In genomic region chr6:41080623-41081022, GRCh38 we compare ENCODE assay signal across 20 cellular contexts. TPM values are rescaled to one million over a fixed set of nuclear protein-coding genes. Genes with fewer than 3 reads are reported as not detected.
A peak's percentile ranks its signal among the peaks of the same experiment; 100 is the strongest.
DNase-seq lines count a peak whose midpoint lies in the region; ATAC-seq and TF ChIP-seq lines count a peak whose summit lies in the region.
"Had no signal": no experiment of that assay in that cellular context is flagged by ENCODE, and none has a peak within 500 bp of the region (broad histone marks: within the 10 kb centered on the region; RNA-seq: fewer than 3 reads in every experiment).

No MANE protein-coding gene starts in this region.

- intact Hi-C loops in CD14-positive monocyte (cut with micrococcal nuclease) = no loop called here
- intact Hi-C loops in mucosa of descending colon (cut with DNase I, micrococcal nuclease) = no loop called here
- intact Hi-C loops in lower leg skin (cut with DNase I; ENCODE audit: low total_unique reads) = no loop called here
- intact Hi-C loops in right cardiac atrium (cut with DNase I) = no loop called here

- peak overlapping the region in 5 of 7 donors; percentile 8 to 79 (median 64) for H3K27ac Mint-ChIP-seq in CD14-positive monocyte
- peak overlapping the region; percentile 89 for H3K27ac Mint-ChIP-seq in activated T-helper 17 cell treated with anti-CD3 and anti-CD28 coated beads, Interleukin-2, amount 50 U/mL, for 72 hours

- no peaks in the 10 kb centered on the region for H3K27me3 ChIP-seq in right cardiac atrium (ENCODE audit: control insufficient read depth, insufficient read depth)
- H3K27me3 ChIP-seq: uterus had no signal

- no peaks in the 10 kb centered on the region for H3K9me3 Mint-ChIP-seq in CD14-positive monocyte
- no peaks in the 10 kb centered on the region for H3K9me3 Mint-ChIP-seq in activated T-helper 17 cell treated with anti-CD3 and anti-CD28 coated beads, Interleukin-2, amount 50 U/mL, for 72 hours
- H3K9me3 Mint-ChIP-seq: neural crest cell had no signal

- no peak for DNase-seq in CD14-positive monocyte (ENCODE audit: low spot score)
- peak; percentile 31 for DNase-seq in GF-D8 (lab: John Stamatoyannopoulos, UW)
- no peak for DNase-seq in mucosa of descending colon
- DNase-seq in lower leg skin (ENCODE audit: low spot score in 2 of 2) = no peak
- no peak for DNase-seq in right cardiac atrium
- DNase-seq: activated CD4-positive, alpha-beta T cell treated with anti-CD3 and anti-CD28 coated beads, Interleukin-2, amount 50 U/mL, for 1 hour; lower lobe of right lung; MV-4-11; retina; stimulated activated CD4-positive, alpha-beta T cell treated with anti-CD3 and anti-CD28 coated beads, Interleukin-2, amount 100 ng/mL, for 48 hours; uterus had no signal

- TF ChIP-seq POLR2A in lower leg skin (IDR thresholded peaks at IDR 0.05) = no peak

- H3K36me3 Mint-ChIP-seq in CD14-positive monocyte = peaks cover 62 to 64% of the 10 kb centered on the region in 2 donors
- H3K36me3 Mint-ChIP-seq in activated T-helper 17 cell treated with anti-CD3 and anti-CD28 coated beads, Interleukin-2, amount 50 U/mL, for 72 hours (ENCODE audit: low read depth) = peaks cover 84% of the 10 kb centered on the region

- 82 to 88% methylated on average over 2 of the region's 2 CpGs for WGBS in lower leg skin, 2 donors
- WGBS in right cardiac atrium = 80% methylated on average over 2 of the region's 2 CpGs

- H3K27ac ChIP-seq in right cardiac atrium (ENCODE audit: low read length) = no peak overlapping the region
- H3K27ac ChIP-seq: lower lobe of right lung, uterus had no signal

- no peak for TF ChIP-seq CTCF in CD14-positive monocyte (IDR thresholded peaks at IDR 0.05)
- no peak for TF ChIP-seq CTCF in mucosa of descending colon (IDR thresholded peaks at IDR 0.05)
- no peak for TF ChIP-seq CTCF in lower leg skin (IDR thresholded peaks at IDR 0.05)

- H3K4me3 Mint-ChIP-seq in CD14-positive monocyte = no peak overlapping the region
- H3K4me3 Mint-ChIP-seq in activated T-helper 17 cell treated with anti-CD3 and anti-CD28 coated beads, Interleukin-2, amount 50 U/mL, for 72 hours = peak overlapping the region; percentile 72
- H3K4me3 Mint-ChIP-seq: neural crest cell had no signal

- no peaks in the 10 kb centered on the region for H3K27me3 Mint-ChIP-seq in CD14-positive monocyte (ENCODE audit: low read depth in 3 of 3)
- no peaks in the 10 kb centered on the region for H3K27me3 Mint-ChIP-seq in activated T-helper 17 cell treated with anti-CD3 and anti-CD28 coated beads, Interleukin-2, amount 50 U/mL, for 72 hours

- peak; percentile 59 for ATAC-seq in activated T-helper 17 cell treated with anti-CD3 and anti-CD28 coated beads, Interleukin-2, amount 50 U/mL, for 72 hours (replicated peaks)
- ATAC-seq in mucosa of descending colon (peak; percentile 36), GM21423 (IDR thresholded peaks at IDR 0.05; ENCODE audit: unreplicated experiment) (no peak), right cardiac atrium (no peak)
- ATAC-seq: lower lobe of right lung had no signal

- H3K4me3 ChIP-seq in mucosa of descending colon (no peak overlapping the region), lower leg skin (ENCODE audit: low read depth, poor library complexity, severe bottlenecking) (no peak overlapping the region), right cardiac atrium (ENCODE audit: low read length) (no peak overlapping the region)
- H3K4me3 ChIP-seq: lower lobe of right lung, uterus had no signal

- H3K4me1 Mint-ChIP-seq in CD14-positive monocyte = peaks cover 15% of the 10 kb centered on the region
- peaks cover 26% of the 10 kb centered on the region for H3K4me1 Mint-ChIP-seq in activated T-helper 17 cell treated with anti-CD3 and anti-CD28 coated beads, Interleukin-2, amount 50 U/mL, for 72 hours

- H3K36me3 ChIP-seq in mucosa of descending colon (ENCODE audit: low read depth) = peaks cover 11% of the 10 kb centered on the region
- H3K36me3 ChIP-seq: uterus had no signal

- H3K9me3 ChIP-seq in mucosa of descending colon = no peaks in the 10 kb centered on the region
- H3K9me3 ChIP-seq in right cardiac atrium (ENCODE audit: control insufficient read depth, low read length) = no peaks in the 10 kb centered on the region
- H3K9me3 ChIP-seq: lower lobe of right lung, uterus had no signal

- peaks cover 10% of the 10 kb centered on the region for H3K4me1 ChIP-seq in mucosa of descending colon (ENCODE audit: low read depth)
- H3K4me1 ChIP-seq in right cardiac atrium (ENCODE audit: control insufficient read depth, insufficient read depth, low read length) = no peaks in the 10 kb centered on the region

RNA-seq across cellular contexts. Expression of gene NFYA, which starts 7.8 kb away (rescaled TPM):
- 10 to 100 TPM in 1 of 2 donors, 1 to 10 TPM in 1; 9.7 to 10.7 TPM for polyA plus RNA-seq in CD14-positive monocyte
- total RNA-seq in activated T-helper 17 cell treated with anti-CD3 and anti-CD28 coated beads, Interleukin-2, amount 50 U/mL, for 72 hours = 10 to 100 TPM; 23.3 to 25.0 TPM
- 10 to 100 TPM; 19.0 to 20.9 (median 20.2) TPM for total RNA-seq in mucosa of descending colon
- total RNA-seq in lower leg skin = 10 to 100 TPM in 3 of 4 donors, 1 to 10 TPM in 1; 9.9 to 15.5 (median 14.4) TPM
- 10 to 100 TPM; 11.0 to 13.8 (median 11.8) TPM for total RNA-seq in right cardiac atrium
- 6.1 TPM for polyA plus RNA-seq in right cardiac atrium

RNA-seq across cellular contexts. Expression of gene OARD1, which starts 8.5 kb away (rescaled TPM):
- polyA plus RNA-seq in CD14-positive monocyte (10 to 100 TPM; 16.8 to 23.6 TPM), right cardiac atrium (27.8 TPM)
- 10 to 100 TPM; 31.8 to 41.2 TPM for total RNA-seq in activated T-helper 17 cell treated with anti-CD3 and anti-CD28 coated beads, Interleukin-2, amount 50 U/mL, for 72 hours
- total RNA-seq in mucosa of descending colon (10 to 100 TPM; 23.0 to 37.4 (median 23.7) TPM), lower leg skin (10 to 100 TPM in 3 of 4 donors, 1 to 10 TPM in 1; 8.6 to 28.4 (median 18.4) TPM), right cardiac atrium (10 to 100 TPM; 15.1 to 23.7 (median 18.6) TPM)

RNA-seq across cellular contexts. Expression of gene APOBEC2, which starts 27.6 kb away (rescaled TPM):
- polyA plus RNA-seq in CD14-positive monocyte (under 1 TPM; 0.14 to 0.42 TPM), right cardiac atrium (137 TPM)
- total RNA-seq in activated T-helper 17 cell treated with anti-CD3 and anti-CD28 coated beads, Interleukin-2, amount 50 U/mL, for 72 hours = not detected
- total RNA-seq in mucosa of descending colon (not detected), lower leg skin (not detected), right cardiac atrium (100 to 1,000 TPM in 2 of 4 donors, 10 to 100 TPM in 2; 80.1 to 118 (median 91.6) TPM)
- total RNA-seq: Daoy; epithelial cell of proximal tubule; glomerular endothelial cell; H4; neural crest cell; RPMI7951; T-helper 1 cell treated with Interleukin-12 subunit alpha and Interleukin-12 subunit beta and Interleukin-4 antibody, amounts not matched to agents 30 ng/mL and 1 ng/mL, for 36 hours; uterus had no signal

RNA-seq across cellular contexts. Expression of gene TSPO2, which starts 38.4 kb away (rescaled TPM):
- not detected for polyA plus RNA-seq in CD14-positive monocyte
- not detected for total RNA-seq in activated T-helper 17 cell treated with anti-CD3 and anti-CD28 coated beads, Interleukin-2, amount 50 U/mL, for 72 hours
- under 1 TPM in 1 of 3 donors, not detected in 2; 0.48 TPM for total RNA-seq in mucosa of descending colon
- total RNA-seq in lower leg skin = not detected
- not detected for total RNA-seq in right cardiac atrium
- polyA plus RNA-seq in right cardiac atrium = not detected
- total RNA-seq: Daoy; epithelial cell of proximal tubule; glomerular endothelial cell; H4; lower lobe of right lung; neural crest cell; RPMI7951; T-helper 1 cell treated with Interleukin-12 subunit alpha and Interleukin-12 subunit beta and Interleukin-4 antibody, amounts not matched to agents 30 ng/mL and 1 ng/mL, for 36 hours; uterus had no signal

RNA-seq across cellular contexts. Expression of gene UNC5CL, which starts 41.6 kb away (rescaled TPM):
- polyA plus RNA-seq in CD14-positive monocyte (under 1 TPM in 1 of 2 donors, not detected in 1; 0.09 TPM), right cardiac atrium (0.68 TPM)
- total RNA-seq in activated T-helper 17 cell treated with anti-CD3 and anti-CD28 coated beads, Interleukin-2, amount 50 U/mL, for 72 hours = 1 to 10 TPM; 2.9 to 6.7 TPM
- total RNA-seq in mucosa of descending colon (1 to 10 TPM; 3.4 to 9.7 (median 7.4) TPM), lower leg skin (1 to 10 TPM in 3 of 4 donors, under 1 TPM in 1; 0.49 to 3.2 (median 1.7) TPM), right cardiac atrium (under 1 TPM; 0.46 to 0.85 (median 0.75) TPM)
- total RNA-seq: glomerular endothelial cell had no signal

Comparison
In these comparisons a context has a peak if more than half of its experiments do, and no peak if none do; other contexts are left out.
1. ATAC-seq: peak in activated T-helper 17 cell treated with anti-CD3 and anti-CD28 coated beads, Interleukin-2, amount 50 U/mL, for 72 hours (single experiment) and mucosa of descending colon (single experiment); none in GM21423 (single experiment) and right cardiac atrium (0 of 2).
2. RNA of gene APOBEC2, which starts 27.6 kb away (total RNA-seq): 80.1 to 118 TPM in right cardiac atrium; not detected in mucosa of descending colon, not detected in activated T-helper 17 cell treated with anti-CD3 and anti-CD28 coated beads, Interleukin-2, amount 50 U/mL, for 72 hours and not detected in lower leg skin; every median in the first group is over 10 times any median in the second.